Comparison of ENCODE assay signal across 13 cellular contexts in the genomic region with DNA sequence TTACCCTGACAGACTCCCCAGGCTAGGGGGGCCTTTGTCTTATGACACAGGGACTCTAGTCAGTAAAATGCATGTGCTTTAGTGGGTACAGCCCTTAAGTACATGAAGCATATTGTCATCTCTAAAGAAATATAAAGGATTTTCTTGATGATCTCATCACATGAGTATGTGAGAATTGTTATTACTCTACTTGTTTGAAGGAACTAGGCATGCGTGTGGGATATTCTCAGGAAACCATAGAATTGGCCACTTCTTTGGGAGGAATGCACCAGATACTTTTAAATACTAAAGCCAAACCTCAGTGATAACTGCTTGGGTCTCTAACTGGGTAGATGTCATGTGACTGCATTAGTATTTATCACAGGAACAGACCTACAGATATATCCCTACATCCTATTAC. TPM values are rescaled to one million over a fixed set of nuclear protein-coding genes. Genes with fewer than 3 reads are reported as not detected.
DNase-seq lines count a peak whose midpoint lies in the region; ATAC-seq and TF ChIP-seq lines count a peak whose summit lies in the region.
"Had no signal": no experiment of that assay in that cellular context is flagged by ENCODE, and none has a peak within 500 bp of the region (broad histone marks: within the 10 kb centered on the region; RNA-seq: fewer than 3 reads in every experiment).

No MANE protein-coding gene starts in this region.

- ATAC-seq in HG02623 (IDR thresholded peaks at IDR 0.05; ENCODE audit: unreplicated experiment), result no peak
- ATAC-seq: activated T-helper 17 cell treated with anti-CD3 and anti-CD28 coated beads, Interleukin-2, amount 50 U/mL, for 72 hours had no signal

- POLR2A ChIA-PET in RWPE1 (lab: Yijun Ruan, JAX; ENCODE audit: low non-redundant PET), result no interaction called here

- CTCF ChIA-PET in RWPE1 (lab: Yijun Ruan, JAX), result no interaction called here

- DNase-seq in GM03348 (ENCODE audit: low spot score) (peak; percentile 72), RWPE1 (ENCODE audit: low spot score) (peak; percentile 19), fibroblast of pulmonary artery (ENCODE audit: low read depth) (peak; percentile 90), renal cortical epithelial cell (ENCODE audit: low read depth) (peak; percentile 74), T1000 (lab: John Stamatoyannopoulos, UW) (no peak), ureter (ENCODE audit: low spot score) (no peak)
- DNase-seq: activated CD4-positive, alpha-beta T cell treated with anti-CD3 and anti-CD28 coated beads for 1 hour; NCI-H1092; NCI-H524; spleen had no signal

- no peak overlapping the region for H3K4me3 ChIP-seq in fibroblast of pulmonary artery (replicated peaks; ENCODE audit: low read depth, low read length)
- H3K4me3 ChIP-seq: SK-N-MC, spleen had no signal

- no peak overlapping the region for H3K27ac ChIP-seq in RWPE1
- H3K27ac ChIP-seq: SK-N-MC, spleen had no signal

- TF ChIP-seq CTCF in RWPE1 (conservative IDR thresholded peaks at IDR 0.05; ENCODE audit: low read depth) (no peak), fibroblast of pulmonary artery (IDR thresholded peaks at IDR 0.05; ENCODE audit: low read length, missing control alignments) (no peak)

RNA-seq across cellular contexts. Expression of a gene that starts 35.3 kb away (rescaled TPM):
- total RNA-seq in renal cortical epithelial cell (3.8 and 10.0 TPM in 2 replicates), ureter (17.8 TPM)

Comparison
In these comparisons a context has a peak if more than half of its experiments do, and no peak if none do; other contexts are left out.
1. DNase-seq: peak in GM03348 (single experiment), RWPE1 (single experiment), fibroblast of pulmonary artery (single experiment) and renal cortical epithelial cell (single experiment); none in T1000 (single experiment) and ureter (single experiment).